8 cellular contexts compared by ENCODE assay signal in the genomic region with DNA sequence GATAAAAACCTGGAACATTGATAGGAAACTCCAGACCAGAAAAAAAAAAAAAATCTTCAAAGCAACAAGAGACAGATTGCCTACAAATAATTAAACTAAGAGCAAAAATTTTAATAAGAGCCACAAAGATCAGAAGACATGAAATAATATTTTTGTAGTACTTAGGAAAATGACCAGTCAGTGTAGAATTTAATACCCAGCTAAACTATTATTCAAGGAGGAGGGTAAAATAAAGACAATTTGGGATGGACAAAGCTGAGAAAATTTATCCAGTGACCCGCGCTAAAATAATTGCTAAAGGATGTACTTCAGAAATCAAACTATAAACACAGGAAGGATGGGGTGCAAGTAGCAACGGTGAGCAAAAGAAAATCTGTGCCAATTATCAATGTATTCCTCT.
"Had no signal": no experiment of that assay in that cellular context is flagged by ENCODE, and none has a peak within 500 bp of the region (broad histone marks: within the 10 kb centered on the region; RNA-seq: fewer than 3 reads in every experiment).

No MANE protein-coding gene starts in this region.

- ATAC-seq: GM12878 had no signal

- H3K4me3 ChIP-seq: GM12878 had no signal

- FAIRE-seq: G401.6, GM12878, GM12891, GM12892, GM18507, GM19239 had no signal

- DNase-seq: GDM1, GF-D8 had no signal
